1 cellular context compared by ENCODE assay signal in genomic region chr3:186871403-186871924, GRCh38.
TF ChIP-seq lines count a peak whose summit lies in the region.

No MANE protein-coding gene starts in this region.

TF ChIP-seq in K562, 482 proteins besides CTCF, POLR2A, EP300 and RAD21 (continued from another document and continues in another):
- peak; percentile 21 for TF ChIP-seq PRDM10 (IDR thresholded peaks at IDR 0.05; ENCODE audit: partially characterized antibody)
- no peak; the same call in 1 of the 2 replicates for TF ChIP-seq ZNF24 (IDR thresholded peaks at IDR 0.05)
- peak; percentile 50; the same call in 1 of the 2 replicates for TF ChIP-seq BCOR (IDR thresholded peaks at IDR 0.05)
- TF ChIP-seq WHSC1 (IDR thresholded peaks at IDR 0.05; ENCODE audit: low read length): no peak
- TF ChIP-seq GABPB1 (CRISPR knock-in tag; IDR thresholded peaks at IDR 0.05): peak; percentile 79
- no peak for TF ChIP-seq SMARCA5 (IDR thresholded peaks at IDR 0.05)
- no peak for TF ChIP-seq REST (CRISPR knock-in tag; IDR thresholded peaks at IDR 0.05; ENCODE audit: low read depth)
- no peak for TF ChIP-seq ZFPM2 (CRISPR knock-in tag; IDR thresholded peaks at IDR 0.05)
- TF ChIP-seq FOXO4 (CRISPR knock-in tag; IDR thresholded peaks at IDR 0.05): no peak
- no peak for TF ChIP-seq KDM5B (IDR thresholded peaks at IDR 0.05; ENCODE audit: insufficient replicate concordance, low read depth, low read length)
- TF ChIP-seq ZNF57 (CRISPR knock-in tag; IDR thresholded peaks at IDR 0.05): no peak
- TF ChIP-seq ZNF232 (CRISPR knock-in tag; IDR thresholded peaks at IDR 0.05): no peak
- TF ChIP-seq GATAD2B (IDR thresholded peaks at IDR 0.05; ENCODE audit: borderline replicate concordance): no peak; the same call in 1 of the 2 replicates
- TF ChIP-seq U2AF2 (optimal IDR thresholded peaks at IDR 0.05; ENCODE audit: low read depth, low read length): no peak
- TF ChIP-seq GTF2F1 (IDR thresholded peaks at IDR 0.05; ENCODE audit: low read depth, low read length): no peak
- no peak for TF ChIP-seq ZNF143 (CRISPR knock-in tag; IDR thresholded peaks at IDR 0.05)
- TF ChIP-seq MEF2D (tag; conservative IDR thresholded peaks at IDR 0.05; ENCODE audit: low read depth): peak; percentile 67; the same call in 1 of the 2 replicates
- TF ChIP-seq BACH1 (tag; IDR thresholded peaks at IDR 0.05): peak; percentile 56
- no peak for TF ChIP-seq FOS (IDR thresholded peaks at IDR 0.05; ENCODE audit: extremely low read depth, insufficient read length)
- TF ChIP-seq NCOR1 (IDR thresholded peaks at IDR 0.05): peak; percentile 79
- TF ChIP-seq STAT6 (CRISPR knock-in tag; IDR thresholded peaks at IDR 0.05): no peak
- 0 out of 2 replicates have a peak, but pooled peaks have one; percentile 48 for TF ChIP-seq ERF (CRISPR knock-in tag; IDR thresholded peaks at IDR 0.05)
- TF ChIP-seq ZNF589 (CRISPR knock-in tag; IDR thresholded peaks at IDR 0.05; ENCODE audit: low read depth): peak; percentile 43; the same call in 1 of the 2 replicates
- TF ChIP-seq FOXA1 (IDR thresholded peaks at IDR 0.05; ENCODE audit: borderline replicate concordance): no peak
- no peak for TF ChIP-seq PRMT5 (CRISPR knock-in tag; IDR thresholded peaks at IDR 0.05)
- TF ChIP-seq ZBED1 (IDR thresholded peaks at IDR 0.05): 0 out of 2 replicates have a peak, but pooled peaks have one; percentile 51
- TF ChIP-seq CUX1 (CRISPR knock-in tag; IDR thresholded peaks at IDR 0.05): no peak
- no peak for TF ChIP-seq HDAC8 (tag; IDR thresholded peaks at IDR 0.05)
- TF ChIP-seq ZBTB8A (IDR thresholded peaks at IDR 0.05; ENCODE audit: partially characterized antibody): no peak
- no peak for TF ChIP-seq MAX (CRISPR knock-in tag; IDR thresholded peaks at IDR 0.05)
- no peak for TF ChIP-seq BCLAF1 (IDR thresholded peaks at IDR 0.05; ENCODE audit: borderline replicate concordance in 1 of 2, control insufficient read depth in 1 of 2, low read depth in 2 of 2, low read length in 1 of 2)
- no peak for TF ChIP-seq ZNF707 (CRISPR knock-in tag; conservative IDR thresholded peaks at IDR 0.05)
- no peak for TF ChIP-seq BRF1 (IDR thresholded peaks at IDR 0.05; ENCODE audit: borderline replicate concordance, extremely low read depth, insufficient read length)
- peak; percentile 68; the same call in 1 of the 2 replicates for TF ChIP-seq MTA1 (IDR thresholded peaks at IDR 0.05; ENCODE audit: borderline replicate concordance)
- peak; percentile 83 to 92 for TF ChIP-seq FOXK2 (conservative IDR thresholded peaks at IDR 0.05 in 1 of 2, IDR thresholded peaks at IDR 0.05 in 1 of 2; ENCODE audit: low read depth in 2 of 2)
- TF ChIP-seq JUN (IDR thresholded peaks at IDR 0.05; ENCODE audit: borderline replicate concordance, low read depth, low read length): no peak
- TF ChIP-seq JUN (CRISPR knock-in tag; IDR thresholded peaks at IDR 0.05; ENCODE audit: borderline replicate concordance): no peak
- peak; percentile 33; the same call in 1 of the 2 replicates for TF ChIP-seq EP400 (IDR thresholded peaks at IDR 0.05)
